In the genomic region with DNA sequence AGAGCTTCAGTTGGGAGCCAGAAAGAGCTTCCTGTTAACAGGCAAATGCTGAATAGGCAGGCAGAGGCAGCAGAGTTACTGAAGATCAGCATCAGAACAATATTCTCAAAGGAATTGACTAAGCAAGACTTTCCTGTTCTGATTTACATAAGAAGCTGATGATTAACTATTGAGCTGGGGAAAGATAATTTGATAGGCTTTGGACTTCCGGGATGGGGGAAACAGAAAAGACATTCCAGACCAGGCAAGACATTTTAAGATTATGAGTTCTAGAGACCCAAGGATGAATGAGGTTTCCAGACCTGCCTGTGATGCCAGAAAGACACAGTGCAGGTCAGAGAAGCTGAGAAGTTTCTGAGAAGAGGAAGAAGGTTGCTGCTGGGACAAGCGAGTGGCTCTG, we compare ENCODE assay signal across 8 cellular contexts. TPM values are rescaled to one million over a fixed set of nuclear protein-coding genes. Genes with fewer than 3 reads are reported as not detected.
"Had no signal": no experiment of that assay in that cellular context is flagged by ENCODE, and none has a peak within 500 bp of the region (broad histone marks: within the 10 kb centered on the region; RNA-seq: fewer than 3 reads in every experiment).

CES5A (minus strand) TSS at position 101 of the 400 bp plus-strand sequence. CDS start 152 bp downstream, outside the sequence.

- H3K4me3 ChIP-seq: GM23338, K562 had no signal

- DNase-seq: H9, HCEC 1CT, IMR-90, KG1 had no signal

- ATAC-seq: GM23338, K562 had no signal

RNA-seq across cellular contexts. Expression of gene CES5A, which starts in this region (rescaled TPM):
- total RNA-seq: GM23338, H1, H9, HT-29, IMR-90 had no signal
